ENCODE assay signal across 9 cellular contexts in the genomic region with DNA sequence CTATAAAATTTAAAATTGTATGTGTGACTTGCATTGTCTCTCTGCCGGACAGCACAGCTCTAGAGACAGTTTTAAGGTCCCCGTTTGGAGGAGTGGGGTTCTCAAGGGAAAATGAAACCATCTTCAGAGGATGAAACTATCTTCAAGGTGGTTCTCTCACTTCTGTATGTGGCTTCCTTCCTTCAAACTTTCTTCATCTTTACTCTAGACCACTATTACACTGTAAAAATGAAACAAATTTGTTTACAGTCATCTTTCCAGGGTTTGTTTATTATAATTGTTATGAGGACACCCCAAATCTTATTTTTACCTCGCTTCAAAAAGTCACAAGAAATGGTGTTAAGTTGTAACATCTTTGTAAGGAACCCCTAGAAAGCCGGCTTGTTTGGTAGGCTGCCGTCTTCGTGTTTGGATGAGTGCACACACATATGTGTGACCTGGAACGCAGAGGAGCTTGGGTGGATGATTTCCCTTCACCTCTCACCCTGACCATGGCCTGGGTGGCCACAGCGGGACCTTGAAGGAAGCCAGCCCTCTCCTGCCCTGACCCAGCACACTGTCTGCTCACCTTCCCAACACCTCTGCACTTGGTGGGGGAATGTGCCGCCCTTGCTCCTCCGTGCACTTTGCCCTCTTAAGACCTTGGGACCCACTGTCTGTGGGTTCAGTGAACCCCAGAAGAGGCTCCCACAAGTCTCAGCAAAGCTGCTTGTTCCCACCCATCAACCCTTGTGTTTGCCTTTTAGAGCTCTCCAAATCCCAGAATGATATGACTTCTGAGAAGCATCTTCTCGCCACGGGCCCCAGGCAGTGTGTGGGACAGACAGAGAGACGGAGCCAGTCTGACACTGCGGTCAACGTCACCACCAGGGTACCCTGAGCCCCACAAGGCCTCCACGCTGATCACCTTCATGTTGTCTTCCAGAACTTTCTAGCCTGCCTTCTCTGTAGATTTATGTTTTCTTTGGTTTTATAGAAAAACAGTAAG.
DNase-seq lines count a peak whose midpoint lies in the region; ATAC-seq and TF ChIP-seq lines count a peak whose summit lies in the region.
"Had no signal": no experiment of that assay in that cellular context is flagged by ENCODE, and none has a peak within 500 bp of the region (broad histone marks: within the 10 kb centered on the region; RNA-seq: fewer than 3 reads in every experiment).

No MANE protein-coding gene starts in this region.

- DNase-seq in GM13976 (ENCODE audit: low spot score) (peak; percentile 74), endodermal cell (no peak), GDM1 (lab: John Stamatoyannopoulos, UW) (no peak), NCI-H748 (lab: John Stamatoyannopoulos, UW; ENCODE audit: unreplicated experiment) (no peak), T-helper 9 cell (no peak), islet precursor cell (no peak)
- DNase-seq: left lung had no signal

- no peak overlapping the region for H3K9ac ChIP-seq in endodermal cell (ENCODE audit: extremely low read depth, low read length, poor library complexity, severe bottlenecking)

- peak overlapping the region; percentile 5 for H3K27ac Mint-ChIP-seq in endodermal cell

- TF ChIP-seq CTCF in GM13976 (IDR thresholded peaks at IDR 0.05; ENCODE audit: borderline replicate concordance, control extremely low read depth, extremely low read depth, insufficient read depth, missing control alignments) (no peak), endodermal cell (conservative IDR thresholded peaks at IDR 0.05) (no peak)

- ATAC-seq in GM19468 (IDR thresholded peaks at IDR 0.05; ENCODE audit: extremely low read depth, unreplicated experiment) (peak; percentile 62), HG03280 (IDR thresholded peaks at IDR 0.05; ENCODE audit: unreplicated experiment) (peak; percentile 73)
- ATAC-seq: left lung had no signal

- H3K36me3 Mint-ChIP-seq in endodermal cell (ENCODE audit: low read depth): no peaks in the 10 kb centered on the region

- no peaks in the 10 kb centered on the region for H3K9me3 Mint-ChIP-seq in endodermal cell

- no peaks in the 10 kb centered on the region for H3K36me3 ChIP-seq in endodermal cell (ENCODE audit: control insufficient read depth, insufficient read depth, low read length)

- in situ Hi-C loops in GM13976 (cut with MboI; ENCODE audit: low sequenced_read_pairs, unreplicated experiment): loop anchor here (25.0 kb wide), 1 partner anchor 395 kb away; no protein-coding TSS in a partner anchor

- no peaks in the 10 kb centered on the region for H3K9me3 ChIP-seq in endodermal cell (ENCODE audit: control insufficient read depth, low read length)
- H3K9me3 ChIP-seq: left lung had no signal

- H3K27ac ChIP-seq in endodermal cell (ENCODE audit: low read depth, low read length): no peak overlapping the region

- no peak overlapping the region for H3K4me3 Mint-ChIP-seq in endodermal cell

- H3K4me1 Mint-ChIP-seq in endodermal cell: peaks cover 9% of the 10 kb centered on the region

- no peak overlapping the region for H3K4me3 ChIP-seq in endodermal cell (ENCODE audit: low read length)
- H3K4me3 ChIP-seq: left lung had no signal

- WGBS in endodermal cell (ENCODE audit: insufficient coverage in 1 of 2, insufficient read length in 1 of 2), 2 experiments: 86 to 90% methylated on average over 14 to 16 of the region's 16 CpGs

- H3K27me3 Mint-ChIP-seq in endodermal cell (ENCODE audit: insufficient read depth): no peaks in the 10 kb centered on the region

- H3K4me1 ChIP-seq in endodermal cell (ENCODE audit: control insufficient read depth, insufficient read depth, low read length): peaks cover 7% of the 10 kb centered on the region

- H3K27me3 ChIP-seq in endodermal cell (ENCODE audit: control insufficient read depth, insufficient read depth, low read length, poor library complexity, severe bottlenecking): no peaks in the 10 kb centered on the region
- H3K27me3 ChIP-seq: left lung had no signal
